In genomic region chr3:33482126-33482525, GRCh38 we compare ENCODE assay signal across 12 cellular contexts. TPM values are rescaled to one million over a fixed set of nuclear protein-coding genes. Genes with fewer than 3 reads are reported as not detected.
DNase-seq lines count a peak whose midpoint lies in the region; ATAC-seq and TF ChIP-seq lines count a peak whose summit lies in the region.
"Had no signal": no experiment of that assay in that cellular context is flagged by ENCODE, and none has a peak within 500 bp of the region (broad histone marks: within the 10 kb centered on the region; RNA-seq: fewer than 3 reads in every experiment).

No MANE protein-coding gene starts in this region.

- intact Hi-C loops in sigmoid colon (cut with DNase I) = no loop called here

- no peaks in the 10 kb centered on the region for H4K20me1 ChIP-seq in hepatocyte (ENCODE audit: insufficient read depth, poor library complexity, severe bottlenecking)

- H3K27ac ChIP-seq in HEK293 (ENCODE audit: extremely low read depth, low read depth, low read length) (no peak overlapping the region), hepatocyte (no peak overlapping the region), thoracic aorta (peak overlapping the region; percentile 1 to 61), sigmoid colon (no peak overlapping the region)

- POLR2A ChIA-PET in HEK293 (lab: Yijun Ruan, JAX) = no interaction called here

- TF ChIP-seq EP300 in sigmoid colon (IDR thresholded peaks at IDR 0.05) = no peak

- WGBS in hepatocyte (ENCODE audit: low lambda C conversion rate, missing lambda C conversion rate) = 52% methylated on average over 1 of the region's 1 CpG
- WGBS in sigmoid colon, 2 donors = 19 to 46% methylated on average over 1 of the region's 1 CpG

- H3K4me2 ChIP-seq in hepatocyte = peak overlapping the region; percentile 25

- H2AFZ ChIP-seq in hepatocyte = no peak overlapping the region

- H3K4me3 ChIP-seq in HEK293 (ENCODE audit: low read depth, low read length) (no peak overlapping the region), hepatocyte (no peak overlapping the region), thoracic aorta (peak overlapping the region; percentile 51), sigmoid colon (no peak overlapping the region)

- H3K9me2 ChIP-seq in hepatocyte (replicated peaks; ENCODE audit: insufficient read depth) = no peaks in the 10 kb centered on the region

- H3K9me3 ChIP-seq in HEK293 (ENCODE audit: control insufficient read depth, insufficient read depth, low read depth, low read length) = no peaks in the 10 kb centered on the region
- H3K9me3 ChIP-seq in hepatocyte (ENCODE audit: low read depth) = no peaks in the 10 kb centered on the region
- H3K9me3 ChIP-seq in thoracic aorta = no peaks in the 10 kb centered on the region
- H3K9me3 ChIP-seq in sigmoid colon = no peaks in the 10 kb centered on the region

- no peaks in the 10 kb centered on the region for H3K79me2 ChIP-seq in hepatocyte

- H3K36me3 ChIP-seq in HEK293 (ENCODE audit: control insufficient read depth in 2 of 2, insufficient read depth in 1 of 2, low read length in 2 of 2) (no peaks in the 10 kb centered on the region), hepatocyte (replicated peaks; ENCODE audit: insufficient read depth, low read depth) (no peaks in the 10 kb centered on the region), thoracic aorta (no peaks in the 10 kb centered on the region), sigmoid colon (no peaks in the 10 kb centered on the region)

- H3K4me1 ChIP-seq in HEK293 (ENCODE audit: control insufficient read depth, insufficient read depth, low read length) (no peaks in the 10 kb centered on the region), hepatocyte (ENCODE audit: insufficient read depth) (no peaks in the 10 kb centered on the region), thoracic aorta (ENCODE audit: control insufficient read depth in 1 of 2, low read depth in 2 of 2) (peaks cover 8 to 16% of the 10 kb centered on the region in 2 donors), sigmoid colon (peaks cover 0 to 17% (median 3%) of the 10 kb centered on the region in 4 donors)

- TF ChIP-seq POLR2A in sigmoid colon (IDR thresholded peaks at IDR 0.05) = no peak

- no peak for ATAC-seq in thoracic aorta (ENCODE audit: insufficient number of reproducible peaks, low FRiP score, low read depth)

- TF ChIP-seq CTCF in HEK293 (tag by site-specific recombination; IDR thresholded peaks at IDR 0.05) (no peak), hepatocyte (IDR thresholded peaks at IDR 0.05; ENCODE audit: poor library complexity) (no peak), thoracic aorta (IDR thresholded peaks at IDR 0.05) (no peak), sigmoid colon (IDR thresholded peaks at IDR 0.05) (no peak)

- DNase-seq in RPMI7951 (ENCODE audit: low read depth) (peak; percentile 6), hepatocyte (ENCODE audit: low spot score) (no peak), thoracic aorta (ENCODE audit: low spot score) (no peak), NCI-H187 (lab: John Stamatoyannopoulos, UW) (no peak), NK-92 (lab: John Stamatoyannopoulos, UW; ENCODE audit: unreplicated experiment) (no peak), sigmoid colon (no peak)
- DNase-seq: activated CD8-positive, alpha-beta memory T cell treated with anti-CD3 and anti-CD28 coated beads, Interleukin-2, amount 50 U/mL, for 48 hours; activated naive CD4-positive, alpha-beta T cell treated with anti-CD3 and anti-CD28 coated beads, Interleukin-2, amount 10 ng/mL, durations not matched to agents 7 days and 5 days; GF-D8; NCI-H510A; stimulated activated CD4-positive, alpha-beta T cell treated with anti-CD3 and anti-CD28 coated beads, Interleukin-15, amount 100 ng/mL, for 24 hours had no signal

- H3K27me3 ChIP-seq in hepatocyte = no peaks in the 10 kb centered on the region
- no peaks in the 10 kb centered on the region for H3K27me3 ChIP-seq in thoracic aorta (replicated peaks; ENCODE audit: insufficient read depth)
- H3K27me3 ChIP-seq in sigmoid colon = no peaks in the 10 kb centered on the region

- CTCF ChIA-PET in HEK293 (lab: Yijun Ruan, JAX) = interaction anchor here (0.7 kb wide), 1 partner anchor 184 kb away, joined by 3 read pairs; no protein-coding TSS in a partner anchor

TF ChIP-seq in HEK293, 187 proteins besides CTCF, POLR2A, EP300 and RAD21 (continues in another document):
- TF ChIP-seq ZNF140 (tag by site-specific recombination; IDR thresholded peaks at IDR 0.05) (no peak), ZNF211 (tag by site-specific recombination; IDR thresholded peaks at IDR 0.05; ENCODE audit: low read depth) (no peak), ZNF518A (tag by site-specific recombination; conservative IDR thresholded peaks at IDR 0.05; ENCODE audit: low read depth) (no peak), KLF1 (tag by site-specific recombination; IDR thresholded peaks at IDR 0.05) (no peak), ZNF76 (tag by site-specific recombination; IDR thresholded peaks at IDR 0.05; ENCODE audit: borderline replicate concordance, low read depth) (no peak), FEZF1 (tag by site-specific recombination; IDR thresholded peaks at IDR 0.05) (peak; percentile 37), PRDM1 (tag by site-specific recombination; IDR thresholded peaks at IDR 0.05) (no peak), ELK4 (IDR thresholded peaks at IDR 0.05; ENCODE audit: borderline replicate concordance, low read depth, low read length) (no peak), ZBTB49 (tag by site-specific recombination; IDR thresholded peaks at IDR 0.05; ENCODE audit: low read depth) (no peak), ZSCAN30 (tag by site-specific recombination; IDR thresholded peaks at IDR 0.05) (no peak), KLF9 (tag by site-specific recombination; IDR thresholded peaks at IDR 0.05; ENCODE audit: low read depth) (no peak)

RNA-seq across cellular contexts. Expression of gene UBP1, which starts 41.9 kb away (rescaled TPM):
- 30.8 and 32.0 TPM in 2 replicates for total RNA-seq in RPMI7951 (2014; rRNA removed; shearing (Covaris generic))
- total RNA-seq in hepatocyte = 47.8 and 50.3 TPM in 2 replicates
- 32.7 and 33.5 TPM in 2 replicates for polyA plus RNA-seq in hepatocyte
- total RNA-seq in thoracic aorta = 10 to 100 TPM; 69.0 to 92.2 TPM
- 10 to 100 TPM; 58.4 to 92.0 (median 62.8) TPM for total RNA-seq in sigmoid colon
- 10 to 100 TPM; 30.6 to 45.5 (median 41.8) TPM for polyA plus RNA-seq in sigmoid colon

Comparison
In these comparisons a context has a peak if more than half of its experiments do, and no peak if none do; other contexts are left out.
1. H3K27ac ChIP-seq: peak in thoracic aorta (2 of 2); none in HEK293 (single experiment), hepatocyte (single experiment) and sigmoid colon (0 of 4).